Comparison of ENCODE assay signal across 22 cellular contexts in the genomic region with DNA sequence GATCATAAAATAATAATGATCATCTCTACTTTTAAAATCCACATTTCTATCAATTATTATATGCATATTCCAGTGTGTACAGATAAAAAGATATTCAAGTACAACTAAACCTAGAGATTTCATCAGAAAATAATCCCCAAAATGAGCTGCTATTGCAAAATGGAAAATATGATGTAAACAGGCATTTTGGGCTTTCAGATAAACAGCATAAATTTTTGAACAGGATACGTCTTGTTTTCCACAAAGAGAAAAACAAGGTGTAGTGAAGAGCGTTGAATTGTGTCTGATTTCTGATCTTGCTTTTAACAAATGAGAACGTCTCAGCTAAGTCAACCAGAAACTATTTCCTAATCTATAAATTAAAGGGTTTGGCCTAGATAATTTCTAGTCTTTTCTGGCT.
DNase-seq lines count a peak whose midpoint lies in the region; ATAC-seq, FAIRE-seq and TF ChIP-seq lines count a peak whose summit lies in the region.
"Had no signal": no experiment of that assay in that cellular context is flagged by ENCODE, and none has a peak within 500 bp of the region (broad histone marks: within the 10 kb centered on the region; RNA-seq: fewer than 3 reads in every experiment).

No MANE protein-coding gene starts in this region.

- H4K20me1 ChIP-seq in OCI-LY3 (ENCODE audit: insufficient read depth, low read length) (no peaks in the 10 kb centered on the region), astrocyte (ENCODE audit: insufficient read depth, low read length) (no peaks in the 10 kb centered on the region)

- H3K4me1 Mint-ChIP-seq in astrocyte (ENCODE audit: low read depth, unreplicated experiment), result peaks cover 4% of the 10 kb centered on the region
- H3K4me1 Mint-ChIP-seq: CD4-positive, alpha-beta memory T cell had no signal

- TF ChIP-seq POLR2A in GM12891 (IDR thresholded peaks at IDR 0.05; ENCODE audit: low read depth, low read length), result no peak

- no peak for ATAC-seq in pancreas
- ATAC-seq: A549 had no signal

- H2AFZ ChIP-seq in OCI-LY3 (ENCODE audit: low read depth, low read length), result no peak overlapping the region
- no peak overlapping the region for H2AFZ ChIP-seq in astrocyte (ENCODE audit: low read depth, low read length)

- H3K4me2 ChIP-seq in OCI-LY3 (ENCODE audit: low read length) (peak overlapping the region; percentile 94), astrocyte (ENCODE audit: low read length) (no peak overlapping the region)
- H3K4me2 ChIP-seq: A549 had no signal

- H3K79me2 ChIP-seq in OCI-LY3 (ENCODE audit: low read length), result no peaks in the 10 kb centered on the region
- H3K79me2 ChIP-seq in astrocyte (ENCODE audit: insufficient read depth, low read length), result no peaks in the 10 kb centered on the region

- H3K9me3 ChIP-seq in OCI-LY3 (ENCODE audit: insufficient read depth, low read length), result 0 out of 2 replicates have a peak, but pooled peaks cover 3% of the 10 kb centered on the region
- H3K9me3 ChIP-seq in astrocyte (ENCODE audit: insufficient read depth, low read depth, low read length), result no peaks in the 10 kb centered on the region
- no peaks in the 10 kb centered on the region for H3K9me3 ChIP-seq in pancreas
- H3K9me3 ChIP-seq: A549, HAP-1 had no signal

- no peaks in the 10 kb centered on the region for H3K27me3 ChIP-seq in OCI-LY3 (ENCODE audit: low read depth, low read length)
- no peaks in the 10 kb centered on the region for H3K27me3 ChIP-seq in astrocyte (ENCODE audit: insufficient read depth, low read length)
- peaks cover 0 to 7% (median 1%) of the 10 kb centered on the region in 4 donors for H3K27me3 ChIP-seq in pancreas

- peaks cover 5% of the 10 kb centered on the region for H3K36me3 ChIP-seq in OCI-LY3 (replicated peaks; ENCODE audit: low read depth, low read length)
- H3K36me3 ChIP-seq in astrocyte (ENCODE audit: insufficient read depth, low read length), result no peaks in the 10 kb centered on the region
- no peaks in the 10 kb centered on the region for H3K36me3 ChIP-seq in pancreas
- H3K36me3 ChIP-seq: HAP-1 had no signal

- TF ChIP-seq CTCF in OCI-LY3 (IDR thresholded peaks at IDR 0.05; ENCODE audit: low read depth, low read length) (no peak), astrocyte (IDR thresholded peaks at IDR 0.05; ENCODE audit: insufficient read depth, low read depth, low read length) (no peak), pancreas (IDR thresholded peaks at IDR 0.05) (no peak)

- no peak overlapping the region for H3K27ac Mint-ChIP-seq in astrocyte (ENCODE audit: unreplicated experiment)
- H3K27ac Mint-ChIP-seq: CD4-positive, alpha-beta memory T cell; HFFc6 had no signal

- DNase-seq in astrocyte (ENCODE audit: low read depth) (no peak), iris pigment epithelial cell (ENCODE audit: low read depth) (peak; percentile 30), pancreas (no peak), NOMO-1 treated with DMSO at 0.1 percent for 48 hours (lab: John Stamatoyannopoulos, UW; ENCODE audit: unreplicated experiment) (no peak), GM12891 (ENCODE audit: insufficient read length, low spot score) (no peak)
- DNase-seq: 8988T; ACHN; C1 segment of cervical spinal cord; Calu3; CD4-positive, alpha-beta memory T cell; COR-L47; DMS153; DND-41; GDM1; GOT3; HFFc6 had no signal

- H3K9me3 Mint-ChIP-seq in astrocyte (ENCODE audit: unreplicated experiment), result no peaks in the 10 kb centered on the region
- H3K9me3 Mint-ChIP-seq: CD4-positive, alpha-beta memory T cell; HFFc6 had no signal

- intact Hi-C loops in pancreas (cut with DNase I), result no loop called here

- peak overlapping the region; percentile 67 for H3K9ac ChIP-seq in OCI-LY3 (ENCODE audit: low read length)
- H3K9ac ChIP-seq in astrocyte (ENCODE audit: low read length), result no peak overlapping the region

- WGBS in pancreas, 2 donors, result 64 to 75% methylated on average over 3 of the region's 3 CpGs

- H3K27ac ChIP-seq in OCI-LY3 (ENCODE audit: low read length) (peak overlapping the region; percentile 96), astrocyte (ENCODE audit: low read depth, low read length) (no peak overlapping the region), pancreas (no peak overlapping the region)
- H3K27ac ChIP-seq: A549 had no signal

- H3K4me3 ChIP-seq in OCI-LY3 (ENCODE audit: low read length) (peak overlapping the region; percentile 65), astrocyte (ENCODE audit: insufficient read depth, low read depth, low read length) (no peak overlapping the region), pancreas (no peak overlapping the region)
- H3K4me3 ChIP-seq: A549, GM12878, HAP-1 had no signal

- H3K36me3 Mint-ChIP-seq in astrocyte (ENCODE audit: low read depth, unreplicated experiment), result no peaks in the 10 kb centered on the region
- H3K36me3 Mint-ChIP-seq: CD4-positive, alpha-beta memory T cell had no signal

- H3K4me1 ChIP-seq in OCI-LY3 (ENCODE audit: low read length) (peaks cover 54% of the 10 kb centered on the region), astrocyte (ENCODE audit: insufficient read depth, low read length) (no peaks in the 10 kb centered on the region), pancreas (no peaks in the 10 kb centered on the region)
- H3K4me1 ChIP-seq: A549, HAP-1 had no signal

- H3K4me3 Mint-ChIP-seq in astrocyte (ENCODE audit: unreplicated experiment), result no peak overlapping the region
- H3K4me3 Mint-ChIP-seq: CD4-positive, alpha-beta memory T cell; HFFc6 had no signal

- no peaks in the 10 kb centered on the region for H3K27me3 Mint-ChIP-seq in astrocyte (ENCODE audit: low read depth, unreplicated experiment)
- H3K27me3 Mint-ChIP-seq: CD4-positive, alpha-beta memory T cell had no signal

- FAIRE-seq in astrocyte (lab: Jason Lieb, UNC) (peak; percentile 17), pancreas (lab: Jason Lieb, UNC) (no peak), GM12891 (lab: Jason Lieb, UNC) (no peak)
- FAIRE-seq: A549, GM12878, GM18507, H54 had no signal

TF ChIP-seq in GM12891, 5 proteins besides CTCF, POLR2A, EP300 and RAD21:
- TF ChIP-seq SPI1 (IDR thresholded peaks at IDR 0.05; ENCODE audit: low read depth, low read length) (no peak), PAX5 (IDR thresholded peaks at IDR 0.05; ENCODE audit: insufficient read depth, low read length, severe bottlenecking) (no peak), TAF1 (IDR thresholded peaks at IDR 0.05; ENCODE audit: low read depth, low read length) (no peak), POU2F2 (IDR thresholded peaks at IDR 0.05; ENCODE audit: low read depth, low read length) (no peak), POLR2AphosphoS5 (IDR thresholded peaks at IDR 0.05; ENCODE audit: low read depth, low read length) (no peak)
TF ChIP-seq in GM12891: peak in this region for 0.
